Comparison of ENCODE assay signal across 1 cellular context in genomic region chr22:19996694-19997384, GRCh38.
TF ChIP-seq lines count a peak whose summit lies in the region.

No MANE protein-coding gene starts in this region.

TF ChIP-seq in K562, 482 proteins besides CTCF, POLR2A, EP300 and RAD21 (continued from another document and continues in another):
- TF ChIP-seq GTF3C2 (IDR thresholded peaks at IDR 0.05; ENCODE audit: borderline replicate concordance, extremely low read depth, insufficient read length) (no peak), ASH1L (IDR thresholded peaks at IDR 0.05; ENCODE audit: borderline replicate concordance, low read depth, partially characterized antibody) (no peak), ATF7 (IDR thresholded peaks at IDR 0.05) (no peak), CCAR2 (IDR thresholded peaks at IDR 0.05; ENCODE audit: low read depth, low read length) (no peak), CHD4 (IDR thresholded peaks at IDR 0.05; ENCODE audit: insufficient read depth, insufficient replicate concordance, low read depth, low read length, poor library complexity, severe bottlenecking) (no peak), ZNF197 (CRISPR knock-in tag; IDR thresholded peaks at IDR 0.05; ENCODE audit: low read depth) (no peak), HDGF (IDR thresholded peaks at IDR 0.05) (no peak), U2AF2 (optimal IDR thresholded peaks at IDR 0.05; ENCODE audit: low read depth, low read length) (no peak), RFX1 (IDR thresholded peaks at IDR 0.05) (no peak), MAZ (CRISPR knock-in tag; conservative IDR thresholded peaks at IDR 0.05 in 1 of 2, IDR thresholded peaks at IDR 0.05 in 1 of 2) (0 out of 4 replicates have a peak, but pooled peaks of 1 of the 2 experiments have one; percentile 50), NFRKB (IDR thresholded peaks at IDR 0.05; ENCODE audit: low read depth) (no peak), DIDO1 (tag; IDR thresholded peaks at IDR 0.05; ENCODE audit: low read depth) (no peak), SMAD1 (IDR thresholded peaks at IDR 0.05; ENCODE audit: low read depth, low read length, partially characterized antibody) (no peak), ZNF280B (CRISPR knock-in tag; IDR thresholded peaks at IDR 0.05) (peak; percentile 53; the same call in 1 of the 2 replicates), ATF4 (CRISPR knock-in tag; IDR thresholded peaks at IDR 0.05) (no peak), MITF (IDR thresholded peaks at IDR 0.05) (peak; percentile 31; the same call in 1 of the 2 replicates), FOS (IDR thresholded peaks at IDR 0.05; ENCODE audit: extremely low read depth, insufficient read length) (no peak), HINFP (tag; conservative IDR thresholded peaks at IDR 0.05; ENCODE audit: low read depth) (no peak), RBM25 (IDR thresholded peaks at IDR 0.05; ENCODE audit: low read depth, low read length, severe bottlenecking) (no peak), ZBTB34 (CRISPR knock-in tag; IDR thresholded peaks at IDR 0.05) (no peak), MAX (CRISPR knock-in tag; IDR thresholded peaks at IDR 0.05) (no peak), ZBED1 (IDR thresholded peaks at IDR 0.05) (no peak), FIP1L1 (IDR thresholded peaks at IDR 0.05; ENCODE audit: low read depth, low read length, poor library complexity, severe bottlenecking) (no peak), ILK (tag; IDR thresholded peaks at IDR 0.05; ENCODE audit: borderline replicate concordance, low read depth) (no peak), PHB (CRISPR knock-in tag; IDR thresholded peaks at IDR 0.05) (peak; percentile 22; the same call in 1 of the 2 replicates), STAT5A (IDR thresholded peaks at IDR 0.05; ENCODE audit: borderline replicate concordance, low read length) (no peak), ZNF253 (CRISPR knock-in tag; conservative IDR thresholded peaks at IDR 0.05) (no peak), SOX6 (IDR thresholded peaks at IDR 0.05) (no peak), ZNF134 (CRISPR knock-in tag; conservative IDR thresholded peaks at IDR 0.05) (no peak), PATZ1 (CRISPR knock-in tag; IDR thresholded peaks at IDR 0.05; ENCODE audit: borderline replicate concordance) (no peak), ZBTB9 (CRISPR knock-in tag; IDR thresholded peaks at IDR 0.05) (0 out of 2 replicates have a peak, but pooled peaks have one; percentile 65), HDAC6 (IDR thresholded peaks at IDR 0.05; ENCODE audit: low read depth, low read length) (0 out of 2 replicates have a peak, but pooled peaks have one; percentile 10), CREB5 (CRISPR knock-in tag; IDR thresholded peaks at IDR 0.05) (no peak), ZBTB11 (CRISPR knock-in tag; IDR thresholded peaks at IDR 0.05) (peak in 1 of 3 experiments; percentile 10; a peak in 1 of 6 replicates), EHMT2 (IDR thresholded peaks at IDR 0.05) (no peak), KLF6 (CRISPR knock-in tag; IDR thresholded peaks at IDR 0.05; ENCODE audit: borderline replicate concordance) (no peak), MCM7 (IDR thresholded peaks at IDR 0.05) (no peak), ID3 (CRISPR knock-in tag; IDR thresholded peaks at IDR 0.05) (no peak), ID3 (tag; IDR thresholded peaks at IDR 0.05) (no peak), ETV6 (IDR thresholded peaks at IDR 0.05; ENCODE audit: borderline replicate concordance in 1 of 2, low read depth in 2 of 2, low read length in 1 of 2) (no peak), ETV6 (CRISPR knock-in tag; IDR thresholded peaks at IDR 0.05; ENCODE audit: borderline replicate concordance) (no peak)
